In genomic region chr9:105127863-105128220, GRCh38 we compare ENCODE assay signal across 8 cellular contexts.
DNase-seq lines count a peak whose midpoint lies in the region; ATAC-seq, FAIRE-seq and TF ChIP-seq lines count a peak whose summit lies in the region.

No MANE protein-coding gene starts in this region.

- no peaks in the 10 kb centered on the region for H3K27me3 ChIP-seq in tibial artery

- H3K4me1 Mint-ChIP-seq in memory B cell = peaks cover 16% of the 10 kb centered on the region

- no peak overlapping the region for H3K27ac Mint-ChIP-seq in memory B cell

- TF ChIP-seq POLR2A in GM12891 (IDR thresholded peaks at IDR 0.05; ENCODE audit: low read depth, low read length) = no peak

- H3K4me3 Mint-ChIP-seq in memory B cell = no peak overlapping the region

- peak; percentile 80 for FAIRE-seq in GM12891 (lab: Jason Lieb, UNC)

- H3K4me3 ChIP-seq in tibial artery = no peak overlapping the region

- H3K27ac ChIP-seq in KOPT-K1 (ENCODE audit: low read depth, low read length, poor library complexity, severe bottlenecking) = peak overlapping the region; percentile 83
- H3K27ac ChIP-seq in tibial artery = no peak overlapping the region

- H3K36me3 Mint-ChIP-seq in memory B cell = no peaks in the 10 kb centered on the region

- H3K9me3 Mint-ChIP-seq in memory B cell = no peaks in the 10 kb centered on the region

- H3K9me3 ChIP-seq in KOPT-K1 (ENCODE audit: insufficient read depth, low read length, poor library complexity, severe bottlenecking) (no peaks in the 10 kb centered on the region), tibial artery (no peaks in the 10 kb centered on the region)

- DNase-seq in GM12891 (ENCODE audit: insufficient read length, low spot score) = peak; percentile 48
- DNase-seq in activated T-cell treated with anti-CD3 and anti-CD28 coated beads, Interleukin-2, amount 50 U/mL, for 1 hour = peak; percentile 29
- peak in 1 of 2 donors; percentile 10 for DNase-seq in memory B cell (ENCODE audit: low spot score in 2 of 2)
- no peak for DNase-seq in LoVo (ENCODE audit: low spot score)
- DNase-seq in NCI-H774 (lab: John Stamatoyannopoulos, UW) = no peak
- no peak for DNase-seq in tibial artery

- ATAC-seq in GM21737 (IDR thresholded peaks at IDR 0.05; ENCODE audit: unreplicated experiment) (peak; percentile 100), memory B cell (ENCODE audit: low read depth) (peak; percentile 64)

- TF ChIP-seq CTCF in tibial artery (IDR thresholded peaks at IDR 0.05) = no peak

- intact Hi-C loops in tibial artery (cut with DNase I; ENCODE audit: low total_unique reads) = no loop called here

- no peaks in the 10 kb centered on the region for H3K27me3 Mint-ChIP-seq in memory B cell

- H3K36me3 ChIP-seq in KOPT-K1 (ENCODE audit: insufficient read depth, low read length) (no peaks in the 10 kb centered on the region), tibial artery (no peaks in the 10 kb centered on the region)

- H3K4me1 ChIP-seq in tibial artery = no peaks in the 10 kb centered on the region

TF ChIP-seq in GM12891, 5 proteins besides CTCF, POLR2A, EP300 and RAD21:
- TF ChIP-seq TAF1 (IDR thresholded peaks at IDR 0.05; ENCODE audit: low read depth, low read length) (no peak), POLR2AphosphoS5 (IDR thresholded peaks at IDR 0.05; ENCODE audit: low read depth, low read length) (no peak), PAX5 (IDR thresholded peaks at IDR 0.05; ENCODE audit: insufficient read depth, low read length, severe bottlenecking) (no peak), POU2F2 (IDR thresholded peaks at IDR 0.05; ENCODE audit: low read depth, low read length) (no peak)

Comparison
In these comparisons a context has a peak if more than half of its experiments do, and no peak if none do; other contexts are left out.
1. DNase-seq: peak in GM12891 (single experiment) and activated T-cell treated with anti-CD3 and anti-CD28 coated beads, Interleukin-2, amount 50 U/mL, for 1 hour (single experiment); none in LoVo (single experiment), NCI-H774 (single experiment) and tibial artery (0 of 2).